Comparison of ENCODE assay signal across 9 cellular contexts in genomic region chr21:41932576-41933258, GRCh38. TPM values are rescaled to one million over a fixed set of nuclear protein-coding genes. Genes with fewer than 3 reads are reported as not detected.
DNase-seq lines count a peak whose midpoint lies in the region; ATAC-seq and TF ChIP-seq lines count a peak whose summit lies in the region.
"Had no signal": no experiment of that assay in that cellular context is flagged by ENCODE, and none has a peak within 500 bp of the region (broad histone marks: within the 10 kb centered on the region; RNA-seq: fewer than 3 reads in every experiment).

No MANE protein-coding gene starts in this region.

- DNase-seq in CD14-positive monocyte (ENCODE audit: low spot score), result no peak
- peak; percentile 48 for DNase-seq in NCI-H460 (ENCODE audit: extremely low read depth, low read depth)
- DNase-seq in epithelial cell of proximal tubule (ENCODE audit: low read depth), result peak; percentile 54
- DNase-seq in neural crest cell (ENCODE audit: low read depth, low spot score), result no peak
- DNase-seq in NCI-H146 treated with DMSO at 0.1 percent for 48 hours (lab: John Stamatoyannopoulos, UW; ENCODE audit: unreplicated experiment), result no peak
- DNase-seq: activated CD4-positive, alpha-beta T cell treated with anti-CD3 and anti-CD28 coated beads for 48 hours had no signal

- H3K4me3 ChIP-seq in epithelial cell of proximal tubule (ENCODE audit: low read depth, low read length), result no peak overlapping the region

- H3K36me3 Mint-ChIP-seq in CD14-positive monocyte (peaks cover 0 to 1% of the 10 kb centered on the region in 2 donors), neural crest cell (ENCODE audit: low read depth) (peaks cover 2% of the 10 kb centered on the region)

- H3K4me1 Mint-ChIP-seq in CD14-positive monocyte (peaks cover 53% of the 10 kb centered on the region), neural crest cell (peaks cover 25% of the 10 kb centered on the region)

- H3K27me3 Mint-ChIP-seq in CD14-positive monocyte (ENCODE audit: low read depth in 3 of 3) (peaks cover 7 to 11% (median 8%) of the 10 kb centered on the region in 3 donors), neural crest cell (ENCODE audit: low read depth) (peaks cover 2% of the 10 kb centered on the region)

- H3K9me3 Mint-ChIP-seq in CD14-positive monocyte, result peaks cover 0 to 2% (median 0%) of the 10 kb centered on the region in 7 donors
- no peaks in the 10 kb centered on the region for H3K9me3 Mint-ChIP-seq in neural crest cell

- intact Hi-C loops in CD14-positive monocyte (cut with micrococcal nuclease), result loop anchor here in 1 of 2 donors (5.0 to 10.0 kb wide), 2 partner anchors 55 to 72 kb away; partner anchors contain the start of gene PRDM15

- H3K4me3 Mint-ChIP-seq in CD14-positive monocyte (peak overlapping the region; percentile 66 to 77), neural crest cell (no peak overlapping the region)

- TF ChIP-seq CTCF in CD14-positive monocyte (IDR thresholded peaks at IDR 0.05) (peak; percentile 7), epithelial cell of proximal tubule (conservative IDR thresholded peaks at IDR 0.05; ENCODE audit: low read depth, low read length) (no peak), neural crest cell (conservative IDR thresholded peaks at IDR 0.05) (no peak)

- peak overlapping the region; percentile 9 to 82 (median 65) for H3K27ac Mint-ChIP-seq in CD14-positive monocyte
- H3K27ac Mint-ChIP-seq in neural crest cell (ENCODE audit: unreplicated experiment), result peak overlapping the region; percentile 57

- no peak for ATAC-seq in GM18870 (IDR thresholded peaks at IDR 0.05; ENCODE audit: unreplicated experiment)
- ATAC-seq in HG03196 (IDR thresholded peaks at IDR 0.05; ENCODE audit: unreplicated experiment), result no peak
- no peak for ATAC-seq in GM19467 (IDR thresholded peaks at IDR 0.05; ENCODE audit: unreplicated experiment)

RNA-seq across cellular contexts. Expression of gene C2CD2, which starts 21.1 kb away (rescaled TPM):
- polyA plus RNA-seq in CD14-positive monocyte, result 1 to 10 TPM; 1.4 to 3.8 TPM
- 8.1 and 9.3 TPM in 2 replicates for total RNA-seq in NCI-H460 (2014; rRNA removed; shearing (Covaris generic))
- 8.2 and 13.7 TPM in 2 replicates for polyA plus RNA-seq in NCI-H460 (2014; cell fraction: nucleus; rRNA removed)
- 7.1 and 7.6 TPM in 2 replicates for total RNA-seq in epithelial cell of proximal tubule
- 12.5 and 13.0 TPM in 2 replicates for total RNA-seq in neural crest cell

RNA-seq across cellular contexts. Expression of gene PRDM15, which starts 53.6 kb away (rescaled TPM):
- polyA plus RNA-seq in CD14-positive monocyte, result under 1 TPM; 0.19 to 0.74 TPM
- total RNA-seq in NCI-H460 (2014; rRNA removed; shearing (Covaris generic)), result 2.4 and 4.3 TPM in 2 replicates
- polyA plus RNA-seq in NCI-H460 (2014; cell fraction: nucleus; rRNA removed), result 16.5 and 31.3 TPM in 2 replicates
- 4.6 and 4.9 TPM in 2 replicates for total RNA-seq in epithelial cell of proximal tubule
- 11.6 and 12.0 TPM in 2 replicates for total RNA-seq in neural crest cell

Comparison
In these comparisons a context has a peak if more than half of its experiments do, and no peak if none do; other contexts are left out.
1. DNase-seq: peak in NCI-H460 (single experiment) and epithelial cell of proximal tubule (single experiment); none in CD14-positive monocyte (single experiment), neural crest cell (single experiment) and NCI-H146 treated with DMSO at 0.1 percent for 48 hours (single experiment).